ENCODE assay signal across 9 cellular contexts in the genomic region with DNA sequence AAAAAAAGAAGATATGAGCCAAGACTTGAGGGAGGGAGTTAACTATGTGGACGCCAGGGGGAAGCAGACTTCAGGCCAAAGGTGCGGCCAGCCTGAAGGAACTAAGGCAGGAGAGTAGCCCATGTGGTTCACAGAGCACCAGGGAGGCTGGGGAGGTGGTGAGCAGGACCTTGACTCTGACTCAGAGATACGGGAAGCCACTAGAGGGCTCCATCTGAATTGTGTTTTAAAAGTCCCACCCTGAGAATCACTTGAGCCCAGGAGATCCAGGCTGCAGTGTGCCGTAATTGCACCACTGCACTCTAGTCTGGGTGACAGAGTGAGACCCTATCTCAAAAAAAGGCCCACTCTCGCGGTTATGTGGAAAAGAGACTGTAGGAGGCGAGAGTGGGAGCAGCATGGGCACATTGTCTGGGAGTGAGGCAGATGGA. TPM values are rescaled to one million over a fixed set of nuclear protein-coding genes. Genes with fewer than 3 reads are reported as not detected.
A peak's percentile ranks its signal among the peaks of the same experiment; 100 is the strongest.
DNase-seq lines count a peak whose midpoint lies in the region; ATAC-seq and TF ChIP-seq lines count a peak whose summit lies in the region.
"Had no signal": no experiment of that assay in that cellular context is flagged by ENCODE, and none has a peak within 500 bp of the region (broad histone marks: within the 10 kb centered on the region; RNA-seq: fewer than 3 reads in every experiment).

No MANE protein-coding gene starts in this region.

- no peaks in the 10 kb centered on the region for H3K9me3 Mint-ChIP-seq in activated naive CD8-positive, alpha-beta T cell treated with anti-CD3 and anti-CD28 coated beads, Interleukin-2, amount 10 ng/mL, durations not matched to agents 7 days and 5 days
- H3K9me3 Mint-ChIP-seq in activated naive CD8-positive, alpha-beta T cell treated with anti-CD3 and anti-CD28 coated beads for 36 hours: no peaks in the 10 kb centered on the region

- DNase-seq in activated naive CD8-positive, alpha-beta T cell treated with anti-CD3 and anti-CD28 coated beads, Interleukin-2, amount 10 ng/mL, durations not matched to agents 7 days and 5 days: no peak
- DNase-seq in activated naive CD8-positive, alpha-beta T cell treated with anti-CD3 and anti-CD28 coated beads for 36 hours: no peak
- peak in 2 of 3 donors; percentile 26 to 54 for DNase-seq in right cardiac atrium
- DNase-seq in thyroid gland: peak; percentile 46 to 48
- no peak for DNase-seq in activated gamma-delta T cell (lab: John Stamatoyannopoulos, UW)

- no peaks in the 10 kb centered on the region for H3K9me3 ChIP-seq in right cardiac atrium (ENCODE audit: control insufficient read depth, low read length)
- H3K9me3 ChIP-seq in thyroid gland: no peaks in the 10 kb centered on the region
- H3K9me3 ChIP-seq: body of pancreas had no signal

- intact Hi-C loops in right cardiac atrium (cut with DNase I): loop anchor here in 1 of 4 donors (10.0 kb wide), 2 partner anchors 111 to 161 kb away; no protein-coding TSS in a partner anchor
- intact Hi-C loops in thyroid gland (cut with DNase I): no loop called here

- TF ChIP-seq POLR2A in thyroid gland (IDR thresholded peaks at IDR 0.05): no peak

- peaks cover 27% of the 10 kb centered on the region for H3K4me1 Mint-ChIP-seq in activated naive CD8-positive, alpha-beta T cell treated with anti-CD3 and anti-CD28 coated beads, Interleukin-2, amount 10 ng/mL, durations not matched to agents 7 days and 5 days
- peaks cover 19% of the 10 kb centered on the region for H3K4me1 Mint-ChIP-seq in activated naive CD8-positive, alpha-beta T cell treated with anti-CD3 and anti-CD28 coated beads for 36 hours

- peaks cover 24% of the 10 kb centered on the region for H3K36me3 Mint-ChIP-seq in activated naive CD8-positive, alpha-beta T cell treated with anti-CD3 and anti-CD28 coated beads, Interleukin-2, amount 10 ng/mL, durations not matched to agents 7 days and 5 days
- H3K36me3 Mint-ChIP-seq in activated naive CD8-positive, alpha-beta T cell treated with anti-CD3 and anti-CD28 coated beads for 36 hours: peaks cover 8% of the 10 kb centered on the region

- H3K27me3 ChIP-seq in right cardiac atrium (ENCODE audit: control insufficient read depth, insufficient read depth) (no peaks in the 10 kb centered on the region), thyroid gland (no peaks in the 10 kb centered on the region)
- H3K27me3 ChIP-seq: body of pancreas had no signal

- no peaks in the 10 kb centered on the region for H3K4me1 ChIP-seq in right cardiac atrium (ENCODE audit: control insufficient read depth, insufficient read depth, low read length)
- no peaks in the 10 kb centered on the region for H3K4me1 ChIP-seq in thyroid gland
- H3K4me1 ChIP-seq: body of pancreas had no signal

- TF ChIP-seq CTCF in VCaP (conservative IDR thresholded peaks at IDR 0.05): peak; percentile 77
- peak in 3 of 6 experiments; percentile 37 to 51 (median 49) for TF ChIP-seq CTCF in thyroid gland (IDR thresholded peaks at IDR 0.05)

- H3K27me3 Mint-ChIP-seq in activated naive CD8-positive, alpha-beta T cell treated with anti-CD3 and anti-CD28 coated beads, Interleukin-2, amount 10 ng/mL, durations not matched to agents 7 days and 5 days: no peaks in the 10 kb centered on the region
- H3K27me3 Mint-ChIP-seq in activated naive CD8-positive, alpha-beta T cell treated with anti-CD3 and anti-CD28 coated beads for 36 hours: no peaks in the 10 kb centered on the region

- H3K4me3 Mint-ChIP-seq in activated naive CD8-positive, alpha-beta T cell treated with anti-CD3 and anti-CD28 coated beads, Interleukin-2, amount 10 ng/mL, durations not matched to agents 7 days and 5 days: no peak overlapping the region
- no peak overlapping the region for H3K4me3 Mint-ChIP-seq in activated naive CD8-positive, alpha-beta T cell treated with anti-CD3 and anti-CD28 coated beads for 36 hours

- POLR2A ChIA-PET in activated naive CD8-positive, alpha-beta T cell treated with anti-CD3 and anti-CD28 coated beads, Interleukin-2, amount 10 ng/mL, durations not matched to agents 7 days and 5 days (lab: Charles Lee): no interaction called here

- WGBS in right cardiac atrium: 62% methylated on average over 7 of the region's 7 CpGs
- WGBS in thyroid gland, 2 donors: 63 to 69% methylated on average over 7 of the region's 7 CpGs

- H3K27ac ChIP-seq in VCaP (no peak overlapping the region), right cardiac atrium (ENCODE audit: low read length) (no peak overlapping the region), thyroid gland (no peak overlapping the region)
- H3K27ac ChIP-seq: body of pancreas had no signal

- peaks cover 2 to 3% of the 10 kb centered on the region in 2 donors for H3K36me3 ChIP-seq in thyroid gland

- no peak for TF ChIP-seq EP300 in Ishikawa (IDR thresholded peaks at IDR 0.05; ENCODE audit: borderline replicate concordance)

- H3K27ac Mint-ChIP-seq in activated naive CD8-positive, alpha-beta T cell treated with anti-CD3 and anti-CD28 coated beads, Interleukin-2, amount 10 ng/mL, durations not matched to agents 7 days and 5 days: no peak overlapping the region
- no peak overlapping the region for H3K27ac Mint-ChIP-seq in activated naive CD8-positive, alpha-beta T cell treated with anti-CD3 and anti-CD28 coated beads for 36 hours

- peak; percentile 46 for ATAC-seq in activated naive CD8-positive, alpha-beta T cell treated with anti-CD3 and anti-CD28 coated beads, Interleukin-2, amount 10 ng/mL, durations not matched to agents 7 days and 5 days (ENCODE audit: low read depth)
- ATAC-seq in right cardiac atrium (peak; percentile 77 to 87), GM21576 (IDR thresholded peaks at IDR 0.05; ENCODE audit: unreplicated experiment) (no peak)
- ATAC-seq: body of pancreas had no signal

- peak; percentile 3; the same call in 1 of the 2 replicates for TF ChIP-seq RAD21 in Ishikawa (IDR thresholded peaks at IDR 0.05; ENCODE audit: low read depth)

- no peak overlapping the region for H3K4me3 ChIP-seq in right cardiac atrium (ENCODE audit: low read length)
- no peak overlapping the region for H3K4me3 ChIP-seq in thyroid gland (replicated peaks in 1 of 3)
- H3K4me3 ChIP-seq: body of pancreas had no signal

TF ChIP-seq in Ishikawa, 13 proteins besides CTCF, POLR2A, EP300 and RAD21 (continues in another document):
- TF ChIP-seq ZBTB7A (IDR thresholded peaks at IDR 0.05; ENCODE audit: low read depth) (no peak), TEAD4 (IDR thresholded peaks at IDR 0.05) (no peak), FOXM1 (IDR thresholded peaks at IDR 0.05; ENCODE audit: borderline replicate concordance, low read depth) (no peak), EGR1 (IDR thresholded peaks at IDR 0.05) (no peak), NFIC (IDR thresholded peaks at IDR 0.05) (no peak), YY1 (IDR thresholded peaks at IDR 0.05; ENCODE audit: low read depth) (no peak), CREB1 (IDR thresholded peaks at IDR 0.05; ENCODE audit: low read depth) (no peak), CEBPB (IDR thresholded peaks at IDR 0.05) (no peak), TAF1 (IDR thresholded peaks at IDR 0.05; ENCODE audit: low read depth) (no peak), TCF12 (IDR thresholded peaks at IDR 0.05; ENCODE audit: low read depth) (no peak)
- TF ChIP-seq, protein P1, sequence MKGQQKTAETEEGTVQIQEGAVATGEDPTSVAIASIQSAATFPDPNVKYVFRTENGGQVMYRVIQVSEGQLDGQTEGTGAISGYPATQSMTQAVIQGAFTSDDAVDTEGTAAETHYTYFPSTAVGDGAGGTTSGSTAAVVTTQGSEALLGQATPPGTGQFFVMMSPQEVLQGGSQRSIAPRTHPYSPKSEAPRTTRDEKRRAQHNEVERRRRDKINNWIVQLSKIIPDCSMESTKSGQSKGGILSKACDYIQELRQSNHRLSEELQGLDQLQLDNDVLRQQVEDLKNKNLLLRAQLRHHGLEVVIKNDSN (IDR thresholded peaks at IDR 0.05): no peak
- TF ChIP-seq, protein P2, sequence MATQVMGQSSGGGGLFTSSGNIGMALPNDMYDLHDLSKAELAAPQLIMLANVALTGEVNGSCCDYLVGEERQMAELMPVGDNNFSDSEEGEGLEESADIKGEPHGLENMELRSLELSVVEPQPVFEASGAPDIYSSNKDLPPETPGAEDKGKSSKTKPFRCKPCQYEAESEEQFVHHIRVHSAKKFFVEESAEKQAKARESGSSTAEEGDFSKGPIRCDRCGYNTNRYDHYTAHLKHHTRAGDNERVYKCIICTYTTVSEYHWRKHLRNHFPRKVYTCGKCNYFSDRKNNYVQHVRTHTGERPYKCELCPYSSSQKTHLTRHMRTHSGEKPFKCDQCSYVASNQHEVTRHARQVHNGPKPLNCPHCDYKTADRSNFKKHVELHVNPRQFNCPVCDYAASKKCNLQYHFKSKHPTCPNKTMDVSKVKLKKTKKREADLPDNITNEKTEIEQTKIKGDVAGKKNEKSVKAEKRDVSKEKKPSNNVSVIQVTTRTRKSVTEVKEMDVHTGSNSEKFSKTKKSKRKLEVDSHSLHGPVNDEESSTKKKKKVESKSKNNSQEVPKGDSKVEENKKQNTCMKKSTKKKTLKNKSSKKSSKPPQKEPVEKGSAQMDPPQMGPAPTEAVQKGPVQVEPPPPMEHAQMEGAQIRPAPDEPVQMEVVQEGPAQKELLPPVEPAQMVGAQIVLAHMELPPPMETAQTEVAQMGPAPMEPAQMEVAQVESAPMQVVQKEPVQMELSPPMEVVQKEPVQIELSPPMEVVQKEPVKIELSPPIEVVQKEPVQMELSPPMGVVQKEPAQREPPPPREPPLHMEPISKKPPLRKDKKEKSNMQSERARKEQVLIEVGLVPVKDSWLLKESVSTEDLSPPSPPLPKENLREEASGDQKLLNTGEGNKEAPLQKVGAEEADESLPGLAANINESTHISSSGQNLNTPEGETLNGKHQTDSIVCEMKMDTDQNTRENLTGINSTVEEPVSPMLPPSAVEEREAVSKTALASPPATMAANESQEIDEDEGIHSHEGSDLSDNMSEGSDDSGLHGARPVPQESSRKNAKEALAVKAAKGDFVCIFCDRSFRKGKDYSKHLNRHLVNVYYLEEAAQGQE (IDR thresholded peaks at IDR 0.05; ENCODE audit: low read depth): no peak

RNA-seq across cellular contexts. Expression of a gene that starts 12.3 kb away (rescaled TPM):
- total RNA-seq in activated naive CD8-positive, alpha-beta T cell treated with anti-CD3 and anti-CD28 coated beads, Interleukin-2, amount 10 ng/mL, durations not matched to agents 7 days and 5 days: 10 to 100 TPM; 49.8 to 50.6 TPM
- total RNA-seq in activated naive CD8-positive, alpha-beta T cell treated with anti-CD3 and anti-CD28 coated beads for 36 hours: 10 to 100 TPM; 26.2 to 27.5 TPM
- total RNA-seq in right cardiac atrium (10 to 100 TPM; 26.7 to 33.5 (median 30.4) TPM), thyroid gland (10 to 100 TPM; 23.8 to 36.0 (median 32.2) TPM)
- polyA plus RNA-seq in right cardiac atrium: 8.2 TPM

RNA-seq across cellular contexts. Expression of a gene that starts 55.7 kb away (rescaled TPM):
- total RNA-seq in activated naive CD8-positive, alpha-beta T cell treated with anti-CD3 and anti-CD28 coated beads, Interleukin-2, amount 10 ng/mL, durations not matched to agents 7 days and 5 days: 10 to 100 TPM; 38.0 to 43.5 TPM
- 100 to 1,000 TPM; 146 to 155 TPM for total RNA-seq in activated naive CD8-positive, alpha-beta T cell treated with anti-CD3 and anti-CD28 coated beads for 36 hours
- total RNA-seq in right cardiac atrium: 10 to 100 TPM; 16.1 to 25.0 (median 18.5) TPM
- 11.6 TPM for polyA plus RNA-seq in right cardiac atrium
- 10 to 100 TPM; 26.8 to 48.6 (median 34.9) TPM for total RNA-seq in thyroid gland

Comparison
In these comparisons a context has a peak if more than half of its experiments do, and no peak if none do; other contexts are left out.
1. DNase-seq: peak in right cardiac atrium (2 of 3) and thyroid gland (2 of 2); none in activated naive CD8-positive, alpha-beta T cell treated with anti-CD3 and anti-CD28 coated beads, Interleukin-2, amount 10 ng/mL, durations not matched to agents 7 days and 5 days (single experiment), activated naive CD8-positive, alpha-beta T cell treated with anti-CD3 and anti-CD28 coated beads for 36 hours (single experiment) and activated gamma-delta T cell (single experiment).